16 cellular contexts compared by ENCODE assay signal in the genomic region with DNA sequence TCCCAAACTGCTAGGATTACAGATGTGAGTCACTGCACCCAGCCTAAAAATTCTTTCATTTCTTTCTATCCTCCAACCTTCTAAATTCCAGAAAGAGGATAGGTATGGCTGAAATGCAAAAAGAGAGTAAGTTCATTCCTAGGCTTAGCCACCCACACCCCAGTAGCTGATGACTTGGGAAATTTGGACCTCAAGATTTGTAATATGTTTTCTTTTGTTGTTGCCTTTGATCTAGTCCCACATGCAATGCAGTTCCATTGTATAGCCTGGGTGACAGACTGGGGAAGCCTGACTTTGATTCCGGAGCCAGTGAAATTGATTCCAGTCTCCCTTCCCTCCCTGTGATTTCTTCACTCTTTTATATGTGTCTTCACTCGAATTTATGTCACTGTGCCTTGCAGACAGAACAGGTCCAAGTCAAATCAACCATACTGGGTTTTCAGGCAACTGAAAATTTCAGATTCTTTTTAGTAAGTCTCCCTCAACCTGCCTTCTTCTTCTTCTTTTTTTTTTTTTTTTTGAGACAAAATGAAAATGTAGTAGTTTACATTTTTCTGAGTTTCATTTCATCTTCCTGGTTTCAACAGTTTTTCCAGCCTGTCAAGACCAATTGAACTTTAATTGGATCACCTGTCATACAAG.
DNase-seq lines count a peak whose midpoint lies in the region; ATAC-seq and TF ChIP-seq lines count a peak whose summit lies in the region.
"Had no signal": no experiment of that assay in that cellular context is flagged by ENCODE, and none has a peak within 500 bp of the region (broad histone marks: within the 10 kb centered on the region; RNA-seq: fewer than 3 reads in every experiment).

No MANE protein-coding gene starts in this region.

- peaks cover 9% of the 10 kb centered on the region for H3K9me3 Mint-ChIP-seq in activated CD8-positive, alpha-beta memory T cell treated with anti-CD3 and anti-CD28 coated beads, Interleukin-2, amount 10 ng/mL, durations not matched to agents 7 days and 5 days (ENCODE audit: low read depth)
- H3K9me3 Mint-ChIP-seq: H9 had no signal

- no peaks in the 10 kb centered on the region for H3K36me3 ChIP-seq in colonic mucosa
- H3K36me3 ChIP-seq in skeletal muscle tissue (ENCODE audit: control insufficient read depth in 3 of 3, insufficient read depth in 3 of 3, low read length in 3 of 3): no peaks in the 10 kb centered on the region

- H3K4me3 ChIP-seq in colonic mucosa (no peak overlapping the region), skeletal muscle tissue (ENCODE audit: low read length in 3 of 3) (no peak overlapping the region)

- H3K9ac ChIP-seq in colonic mucosa (ENCODE audit: low read depth in 2 of 2, low read length in 2 of 2) (no peak overlapping the region), skeletal muscle tissue (ENCODE audit: low read depth in 1 of 3, low read length in 3 of 3) (no peak overlapping the region)

- peak overlapping the region; percentile 74 for H3K27ac Mint-ChIP-seq in activated CD8-positive, alpha-beta memory T cell treated with anti-CD3 and anti-CD28 coated beads, Interleukin-2, amount 10 ng/mL, durations not matched to agents 7 days and 5 days
- H3K27ac Mint-ChIP-seq: H9 had no signal

- TF ChIP-seq CTCF in colonic mucosa (IDR thresholded peaks at IDR 0.05): no peak

- DNase-seq in activated CD8-positive, alpha-beta memory T cell treated with anti-CD3 and anti-CD28 coated beads, Interleukin-2, amount 10 ng/mL, durations not matched to agents 7 days and 5 days: no peak
- DNase-seq in activated CD8-positive, alpha-beta memory T cell treated with anti-CD3 and anti-CD28 coated beads for 24 hours: no peak
- DNase-seq in LHCN-M2 (ENCODE audit: low read depth) (peak; percentile 35), colonic mucosa (no peak), GDM1 (lab: John Stamatoyannopoulos, UW) (no peak), DMS 273 treated with DMSO at 0.1 percent for 48 hours (lab: John Stamatoyannopoulos, UW) (no peak)
- DNase-seq: activated gamma-delta T cell treated with Interleukin-2 at 50 U/mL for 16 hours, cerebellar nuclear complex, erythroblast, H9, hypothalamus, left ventricle myocardium superior, NCI-H2081 treated with DMSO at 0.1 percent for 48 hours had no signal

- CTCF ChIA-PET in activated CD8-positive, alpha-beta memory T cell treated with anti-CD3 and anti-CD28 coated beads, Interleukin-2, amount 10 ng/mL, durations not matched to agents 7 days and 5 days (lab: Charles Lee): interaction anchor here (1.4 kb wide), 1 partner anchor 30 kb away, joined by 3 read pairs; no protein-coding TSS in a partner anchor

- H3K27me3 Mint-ChIP-seq in activated CD8-positive, alpha-beta memory T cell treated with anti-CD3 and anti-CD28 coated beads, Interleukin-2, amount 10 ng/mL, durations not matched to agents 7 days and 5 days: peaks cover 2% of the 10 kb centered on the region

- intact Hi-C loops in colonic mucosa (cut with DNase I): loop anchor here (10.0 kb wide), 1 partner anchor 90 kb away; no protein-coding TSS in a partner anchor

- ATAC-seq in activated CD8-positive, alpha-beta memory T cell treated with anti-CD3 and anti-CD28 coated beads, Interleukin-2, amount 10 ng/mL, durations not matched to agents 7 days and 5 days: no peak
- no peak for ATAC-seq in GM18502 (IDR thresholded peaks at IDR 0.05; ENCODE audit: poor library complexity, unreplicated experiment)
- ATAC-seq: left ventricle myocardium superior had no signal

- H3K27ac ChIP-seq in colonic mucosa (peak overlapping the region; percentile 42), skeletal muscle tissue (ENCODE audit: low read depth, low read length) (peak overlapping the region; percentile 42)
- H3K27ac ChIP-seq: HL-60 had no signal

- no peaks in the 10 kb centered on the region for H3K9me3 ChIP-seq in colonic mucosa
- H3K9me3 ChIP-seq in skeletal muscle tissue (ENCODE audit: control insufficient read depth in 3 of 3, low read length in 3 of 3): no peaks in the 10 kb centered on the region

- peaks cover 16% of the 10 kb centered on the region for H3K36me3 Mint-ChIP-seq in activated CD8-positive, alpha-beta memory T cell treated with anti-CD3 and anti-CD28 coated beads, Interleukin-2, amount 10 ng/mL, durations not matched to agents 7 days and 5 days

- peak overlapping the region; percentile 24 for H3K4me3 Mint-ChIP-seq in activated CD8-positive, alpha-beta memory T cell treated with anti-CD3 and anti-CD28 coated beads, Interleukin-2, amount 10 ng/mL, durations not matched to agents 7 days and 5 days
- H3K4me3 Mint-ChIP-seq: H9 had no signal

- H3K4me1 Mint-ChIP-seq in activated CD8-positive, alpha-beta memory T cell treated with anti-CD3 and anti-CD28 coated beads, Interleukin-2, amount 10 ng/mL, durations not matched to agents 7 days and 5 days: peaks cover 36% of the 10 kb centered on the region

- H3K27me3 ChIP-seq in colonic mucosa (no peaks in the 10 kb centered on the region), skeletal muscle tissue (ENCODE audit: control insufficient read depth in 3 of 3, insufficient read depth in 3 of 3, low read length in 3 of 3) (no peaks in the 10 kb centered on the region)

- no peaks in the 10 kb centered on the region for H3K4me1 ChIP-seq in colonic mucosa
- H3K4me1 ChIP-seq in skeletal muscle tissue (ENCODE audit: control insufficient read depth in 3 of 3, insufficient read depth in 3 of 3, low read length in 3 of 3): peaks cover 6 to 11% (median 8%) of the 10 kb centered on the region in 3 donors
